Comparison of ENCODE assay signal across 24 cellular contexts in the genomic region with DNA sequence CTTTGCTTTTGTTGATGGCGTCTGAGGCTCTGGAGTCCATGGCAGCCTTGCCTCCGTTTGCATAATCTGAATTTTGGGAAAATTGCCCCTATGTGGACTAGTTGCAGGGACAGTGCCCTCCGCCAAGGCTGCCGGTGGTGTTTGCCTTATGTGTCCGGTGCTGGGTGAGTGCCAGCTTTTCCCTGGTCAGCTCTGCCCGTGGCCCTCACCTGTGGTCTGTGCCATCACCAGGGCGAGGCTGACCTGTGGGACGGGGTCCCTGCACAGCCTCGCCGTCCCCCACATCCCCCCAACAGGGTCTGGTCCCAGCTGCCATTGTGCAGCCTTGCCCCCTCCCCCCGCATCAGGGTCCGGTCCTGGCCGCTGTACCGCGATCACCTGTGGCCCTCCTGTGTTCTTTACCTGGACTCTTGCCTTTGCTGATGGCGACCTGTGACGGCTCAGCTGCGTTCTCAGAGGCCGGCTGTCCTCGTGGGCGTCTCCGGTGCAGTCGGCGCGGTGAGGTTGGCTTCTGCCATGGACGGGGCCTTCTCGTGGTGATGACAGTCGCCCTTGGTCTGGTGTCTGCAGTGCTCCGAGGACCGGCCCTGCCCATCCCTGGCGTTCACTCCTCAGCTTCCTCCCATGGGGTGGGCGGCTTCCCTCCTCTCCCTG.
"Had no signal": no experiment of that assay in that cellular context is flagged by ENCODE, and none has a peak within 500 bp of the region (broad histone marks: within the 10 kb centered on the region; RNA-seq: fewer than 3 reads in every experiment).

No MANE protein-coding gene starts in this region.

- ATAC-seq: activated CD8-positive, alpha-beta T cell treated with anti-CD3 and anti-CD28 coated beads, Interleukin-2, amount 10 ng/mL, durations not matched to agents 7 days and 5 days; activated T-cell treated with anti-CD3 and anti-CD28 coated beads, Interleukin-2, amount 50 U/mL, for 4 hours; WTC11 had no signal

- H3K9me3 Mint-ChIP-seq: activated naive CD4-positive, alpha-beta T cell treated with anti-CD3 and anti-CD28 coated beads, Interleukin-2, amount 10 ng/mL, durations not matched to agents 7 days and 5 days; activated naive CD8-positive, alpha-beta T cell treated with anti-CD3 and anti-CD28 coated beads for 36 hours; activated T-cell treated with anti-CD3 and anti-CD28 coated beads, Interleukin-2, amount 50 U/mL, for 4 hours; T-helper 1 cell treated with Interleukin-12 subunit alpha and Interleukin-12 subunit beta and Interleukin-4 antibody, amounts not matched to agents 30 μg/mL and 1 μg/mL, for 36 hours; WTC11 had no signal

- H3K27me3 Mint-ChIP-seq: activated naive CD4-positive, alpha-beta T cell treated with anti-CD3 and anti-CD28 coated beads, Interleukin-2, amount 10 ng/mL, durations not matched to agents 7 days and 5 days; activated naive CD8-positive, alpha-beta T cell treated with anti-CD3 and anti-CD28 coated beads for 36 hours had no signal

- H3K27ac ChIP-seq: brain microvascular endothelial cell, cardiac muscle cell, Peyer's patch had no signal

- H3K4me1 ChIP-seq: Peyer's patch had no signal

- H3K9me3 ChIP-seq: MG63, Peyer's patch had no signal

- H3K27me3 ChIP-seq: brain microvascular endothelial cell, cardiac muscle cell, MG63, Peyer's patch had no signal

- DNase-seq: activated CD4-positive, alpha-beta T cell treated with anti-CD3 and anti-CD28 coated beads for 48 hours; activated CD4-positive, alpha-beta T cell treated with anti-CD3 and anti-CD28 coated beads, Interleukin-2, amount 50 U/mL, for 4 hours; activated CD4-positive, CD25-positive, alpha-beta regulatory T cell treated with anti-CD3 and anti-CD28 coated beads, Interleukin-2, amount 50 U/mL, for 72 hours; activated CD8-positive, alpha-beta T cell treated with anti-CD3 and anti-CD28 coated beads, Interleukin-2, amount 10 ng/mL, durations not matched to agents 7 days and 5 days; activated gamma-delta T cell; activated naive CD4-positive, alpha-beta T cell treated with anti-CD3 and anti-CD28 coated beads, Interleukin-2, amount 10 ng/mL, durations not matched to agents 7 days and 5 days; activated naive CD8-positive, alpha-beta T cell treated with anti-CD3 and anti-CD28 coated beads for 36 hours; activated T-cell treated with anti-CD3 and anti-CD28 coated beads, Interleukin-2, amount 50 U/mL, for 4 hours; brain microvascular endothelial cell; MG63; MV-4-11; NCI-H1105; NCI-H1436; NCI-H1694 treated with DMSO at 0.1 percent for 48 hours; NCI-H2029 treated with DMSO at 0.1 percent for 48 hours; NCI-H345; NCI-H510A treated with DMSO at 0.1 percent for 48 hours; NCI-H69; Peyer's patch; SHP77 treated with DMSO at 0.1 percent for 48 hours; T-helper 9 cell had no signal

- H3K4me3 Mint-ChIP-seq: activated CD8-positive, alpha-beta T cell treated with anti-CD3 and anti-CD28 coated beads, Interleukin-2, amount 10 ng/mL, durations not matched to agents 7 days and 5 days; activated naive CD4-positive, alpha-beta T cell treated with anti-CD3 and anti-CD28 coated beads, Interleukin-2, amount 10 ng/mL, durations not matched to agents 7 days and 5 days; activated naive CD8-positive, alpha-beta T cell treated with anti-CD3 and anti-CD28 coated beads for 36 hours; activated T-cell treated with anti-CD3 and anti-CD28 coated beads, Interleukin-2, amount 50 U/mL, for 4 hours; T-helper 1 cell treated with Interleukin-12 subunit alpha and Interleukin-12 subunit beta and Interleukin-4 antibody, amounts not matched to agents 30 μg/mL and 1 μg/mL, for 36 hours; WTC11 had no signal

- H3K4me3 ChIP-seq: cardiac muscle cell, MG63, Peyer's patch had no signal

- H3K36me3 Mint-ChIP-seq: activated naive CD8-positive, alpha-beta T cell treated with anti-CD3 and anti-CD28 coated beads for 36 hours had no signal

- H3K27ac Mint-ChIP-seq: activated CD8-positive, alpha-beta T cell treated with anti-CD3 and anti-CD28 coated beads, Interleukin-2, amount 10 ng/mL, durations not matched to agents 7 days and 5 days; activated naive CD4-positive, alpha-beta T cell treated with anti-CD3 and anti-CD28 coated beads, Interleukin-2, amount 10 ng/mL, durations not matched to agents 7 days and 5 days; activated naive CD8-positive, alpha-beta T cell treated with anti-CD3 and anti-CD28 coated beads for 36 hours; T-helper 1 cell treated with Interleukin-12 subunit alpha and Interleukin-12 subunit beta and Interleukin-4 antibody, amounts not matched to agents 30 μg/mL and 1 μg/mL, for 36 hours; WTC11 had no signal

- H3K36me3 ChIP-seq: cardiac muscle cell, MG63 had no signal
